In the genomic region with DNA sequence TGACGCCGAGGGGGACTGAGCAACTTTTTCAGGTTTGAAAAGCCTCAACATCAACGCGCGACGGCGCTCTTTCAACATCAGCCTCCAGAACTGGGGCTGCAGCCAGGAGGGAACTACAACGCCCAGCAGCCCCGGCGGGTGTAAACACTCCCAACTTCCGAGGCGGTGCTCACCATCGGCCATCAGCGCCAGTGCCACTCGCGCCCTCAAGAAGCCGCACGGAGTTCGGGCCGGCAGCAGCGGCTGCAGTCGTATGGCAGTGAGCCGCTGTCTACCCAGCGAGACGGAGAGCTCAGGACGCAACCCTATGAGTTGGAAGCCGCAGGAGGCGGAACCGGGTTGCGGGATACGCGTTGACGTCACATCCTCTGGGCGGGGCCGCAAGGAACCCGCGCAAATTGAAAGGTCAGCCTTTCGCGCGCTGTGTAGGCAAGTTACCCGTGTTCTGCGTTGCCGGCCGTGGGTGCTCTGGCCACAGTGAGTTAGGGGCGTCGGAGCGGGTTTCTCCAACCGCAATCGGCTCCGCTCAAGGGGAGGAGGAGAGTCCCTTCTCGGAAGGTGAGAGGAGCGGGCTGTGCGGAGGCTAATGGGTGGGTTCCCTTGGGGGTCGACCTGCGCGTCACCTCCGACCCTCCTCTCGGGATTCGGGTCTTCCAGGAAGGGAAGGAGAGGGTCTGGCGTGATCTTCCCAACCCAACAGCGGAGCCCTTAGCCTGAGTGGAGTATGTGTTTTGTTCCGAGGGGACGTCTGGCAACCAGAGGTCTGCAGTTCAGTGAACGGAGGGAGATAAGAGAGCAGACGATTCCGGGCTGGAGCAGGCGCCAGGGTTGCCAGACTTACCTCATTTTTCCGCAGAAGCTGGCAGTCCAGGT, we compare ENCODE assay signal across 8 cellular contexts.
DNase-seq lines count a peak whose midpoint lies in the region; ATAC-seq and TF ChIP-seq lines count a peak whose summit lies in the region.

TSS of gene EXO1 (plus strand) at position 409 of the 873 bp plus-strand sequence. CDS start 2,222 bp downstream, outside the sequence.

- DNase-seq in AG10803 (ENCODE audit: low read depth) = peak; percentile 85
- peak; percentile 95 for DNase-seq in NCI-H345 treated with DMSO at 0.1 percent for 48 hours (lab: John Stamatoyannopoulos, UW; ENCODE audit: unreplicated experiment)
- peak; percentile 79 to 84 (median 81) for DNase-seq in activated CD4-positive, CD25-positive, alpha-beta regulatory T cell (lab: John Stamatoyannopoulos, UW)
- peak; percentile 89 for DNase-seq in central memory CD4-positive, alpha-beta T cell
- peak; percentile 96 for DNase-seq in islet precursor cell
- DNase-seq in stimulated activated CD4-positive, alpha-beta T cell treated with anti-CD3 and anti-CD28 coated beads, Interleukin-12 subunit alpha, Interleukin-12 subunit beta, amount 100 ng/mL, for 48 hours (ENCODE audit: low read depth in 2 of 3, low spot score in 1 of 3) = peak; percentile 79 to 88 (median 83)

- in situ Hi-C loops in GM18951 (cut with MboI; ENCODE audit: low sequenced_read_pairs, unreplicated experiment) = loop anchor here (25.0 kb wide), 1 partner anchor 311 kb away; the partner anchor contains the start of gene KMO

- TF ChIP-seq CTCF in AG10803 (conservative IDR thresholded peaks at IDR 0.05; ENCODE audit: low read length) = peak; percentile 30

- peak; percentile 99 for ATAC-seq in HG03196 (IDR thresholded peaks at IDR 0.05; ENCODE audit: unreplicated experiment)

- peak within 1 kb of the TSS; percentile 96 for H3K4me3 ChIP-seq in AG10803 (ENCODE audit: low read length)

- TF ChIP-seq POLR2A in GM18951 (IDR thresholded peaks at IDR 0.05; ENCODE audit: extremely low read depth, insufficient read depth, insufficient read length) = peak; percentile 70

Comparison
In these comparisons a context has a peak if more than half of its experiments do, and no peak if none do; other contexts are left out.
1. Peak in every context shown above with its lines: DNase-seq, ATAC-seq and H3K4me3 ChIP-seq.